In the genomic region with DNA sequence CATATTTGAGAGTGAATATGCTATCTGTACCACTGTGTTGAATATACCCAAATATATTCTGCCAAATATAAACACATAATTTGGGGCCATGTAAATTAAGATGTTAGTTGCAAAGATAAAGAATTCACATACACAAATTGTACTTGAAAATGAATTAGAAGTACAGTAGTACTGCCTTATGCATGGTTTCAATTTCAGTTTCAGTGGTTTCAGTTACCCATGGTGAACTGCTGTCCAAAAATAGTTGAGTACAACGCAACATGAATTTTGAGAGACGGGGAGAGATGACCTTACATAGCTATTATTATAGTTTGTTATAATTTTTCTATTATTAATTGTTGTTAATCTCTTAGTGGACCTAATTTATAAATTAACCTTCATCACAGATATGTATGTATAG, we compare ENCODE assay signal across 13 cellular contexts.
A peak's percentile ranks its signal among the peaks of the same experiment; 100 is the strongest.
DNase-seq lines count a peak whose midpoint lies in the region; ATAC-seq and TF ChIP-seq lines count a peak whose summit lies in the region.
"Had no signal": no experiment of that assay in that cellular context is flagged by ENCODE, and none has a peak within 500 bp of the region (broad histone marks: within the 10 kb centered on the region; RNA-seq: fewer than 3 reads in every experiment).

No MANE protein-coding gene starts in this region.

- TF ChIP-seq CTCF in right lobe of liver (IDR thresholded peaks at IDR 0.05), result no peak

- no peak for TF ChIP-seq POLR2A in right lobe of liver (IDR thresholded peaks at IDR 0.05)

- no peaks in the 10 kb centered on the region for H3K9me3 ChIP-seq in right lobe of liver

- H3K27ac ChIP-seq in right lobe of liver, result no peak overlapping the region
- H3K27ac ChIP-seq: tibial nerve, VCaP had no signal

- 54% methylated on average over 2 of the region's 2 CpGs for WGBS in right lobe of liver (ENCODE audit: insufficient coverage, low coverage, low lambda C conversion rate, missing lambda C conversion rate)

- DNase-seq in SIG-M5 treated with dmso at 0.1 percent for 504 hours (lab: John Stamatoyannopoulos, UW; ENCODE audit: unreplicated experiment) (peak; percentile 3), SIG-M5 (lab: John Stamatoyannopoulos, UW) (no peak), right lobe of liver (no peak), dedifferentiated amniotic fluid mesenchymal stem cell (ENCODE audit: extremely low spot score) (no peak), head of caudate nucleus (no peak)
- no peak for DNase-seq in effector CD4-positive, alpha-beta T cell
- DNase-seq: 8988T; activated T-cell treated with anti-CD3 and anti-CD28 coated beads, Interleukin-2, amount 50 U/mL, for 1 hour; NCI-H2107 had no signal

- H3K4me1 ChIP-seq in right lobe of liver, result no peaks in the 10 kb centered on the region

- intact Hi-C loops in right lobe of liver (cut with DNase I), result no loop called here
- intact Hi-C loops in head of caudate nucleus (cut with DNase I), result no loop called here

- no peak overlapping the region for H3K4me3 ChIP-seq in right lobe of liver
- H3K4me3 ChIP-seq: tibial nerve had no signal

- H3K36me3 ChIP-seq in right lobe of liver, result no peaks in the 10 kb centered on the region
- H3K36me3 ChIP-seq: tibial nerve had no signal

- no peaks in the 10 kb centered on the region for H3K27me3 ChIP-seq in right lobe of liver
- H3K27me3 ChIP-seq: tibial nerve had no signal

- ATAC-seq in HG02610 (IDR thresholded peaks at IDR 0.05; ENCODE audit: unreplicated experiment) (peak; percentile 97), HG03354 (IDR thresholded peaks at IDR 0.05; ENCODE audit: poor library complexity, severe bottlenecking, unreplicated experiment) (peak; percentile 95), right lobe of liver (no peak)

Comparison
In these comparisons a context has a peak if more than half of its experiments do, and no peak if none do; other contexts are left out.
1. ATAC-seq: peak in HG02610 (single experiment) and HG03354 (single experiment); none in right lobe of liver (0 of 4).